In genomic region chr3:174276826-174277225, GRCh38 we compare ENCODE assay signal across 18 cellular contexts.
"Had no signal": no experiment of that assay in that cellular context is flagged by ENCODE, and none has a peak within 500 bp of the region (broad histone marks: within the 10 kb centered on the region; RNA-seq: fewer than 3 reads in every experiment).

No MANE protein-coding gene starts in this region.

- H3K9ac ChIP-seq: SK-N-SH had no signal

- H3K9me2 ChIP-seq: SK-N-SH had no signal

- H3K4me3 ChIP-seq: MG63, PC-9 had no signal

- DNase-seq: KBM-7; MG63; NCI-H1092; NCI-H1105 treated with DMSO at 0.1 percent for 48 hours; NCI-H1417 treated with DMSO at 0.1 percent for 48 hours; NCI-H1694; NCI-H187 treated with DMSO at 0.1 percent for 48 hours; NCI-H2029 treated with DMSO at 0.1 percent for 48 hours; NCI-H2107; NCI-H2227 treated with DMSO at 0.1 percent for 48 hours; NCI-H524; NK-92 treated with Interleukin-12 subunit alpha and Interleukin-12 subunit beta, amount 100 ng/mL, for 24 hours; PC-9; RPMI8226; SHP77; SK-N-SH; SW 1271; T-cell had no signal

- H3K36me3 ChIP-seq: MG63 had no signal

- H3K27ac ChIP-seq: PC-9 had no signal

- ATAC-seq: T-cell had no signal

- H3K9me3 ChIP-seq: MG63, SK-N-SH had no signal

- H2AFZ ChIP-seq: PC-9 had no signal

- H3K4me2 ChIP-seq: PC-9, SK-N-SH had no signal

- H3K27me3 ChIP-seq: MG63 had no signal
